ENCODE assay signal across 25 cellular contexts in the genomic region with DNA sequence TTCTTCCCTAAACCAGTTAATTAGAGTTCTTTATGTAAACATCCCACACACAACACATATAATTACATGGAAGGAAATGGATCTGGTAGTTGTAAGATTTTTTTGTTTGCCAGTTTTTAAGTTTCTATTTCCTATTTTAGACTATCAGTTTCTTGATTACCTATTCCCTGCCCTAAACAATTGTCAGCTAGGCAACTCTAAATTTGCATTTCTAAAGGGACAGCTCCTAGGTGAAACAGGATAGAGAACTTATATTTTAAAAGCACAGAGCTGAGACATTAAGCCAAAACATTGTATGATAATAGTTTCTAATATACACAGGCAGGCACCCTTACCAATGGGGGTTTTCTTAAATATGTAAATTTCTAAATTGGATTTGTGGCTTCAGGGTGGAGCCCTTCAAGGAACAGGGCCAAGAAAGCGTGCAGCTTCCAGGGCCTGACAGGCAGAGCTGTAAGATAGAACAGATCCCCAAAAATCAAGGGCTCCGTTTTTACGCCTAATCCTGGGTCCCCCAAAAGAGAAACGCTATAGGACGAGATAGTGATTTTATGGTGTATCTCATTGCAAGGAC. TPM values are rescaled to one million over a fixed set of nuclear protein-coding genes. Genes with fewer than 3 reads are reported as not detected.
A peak's percentile ranks its signal among the peaks of the same experiment; 100 is the strongest.
DNase-seq lines count a peak whose midpoint lies in the region; ATAC-seq and TF ChIP-seq lines count a peak whose summit lies in the region.
"Had no signal": no experiment of that assay in that cellular context is flagged by ENCODE, and none has a peak within 500 bp of the region (broad histone marks: within the 10 kb centered on the region; RNA-seq: fewer than 3 reads in every experiment).

No MANE protein-coding gene starts in this region.

- peaks cover 34% of the 10 kb centered on the region for H3K4me1 Mint-ChIP-seq in endodermal cell
- H3K4me1 Mint-ChIP-seq: B cell had no signal

- DNase-seq in NCI-H82 (lab: John Stamatoyannopoulos, UW) (peak; percentile 14), NCI-H82 treated with DMSO at 0.1 percent for 48 hours (lab: John Stamatoyannopoulos, UW; ENCODE audit: unreplicated experiment) (no peak), endodermal cell (no peak), prostate gland (ENCODE audit: low spot score) (no peak), AML-193 (lab: John Stamatoyannopoulos, UW) (no peak)
- DNase-seq: EL, GF-D8, GM23248, Kasumi-1, NCI-H1048, NCI-H1436, NCI-H1930, NCI-H2227 treated with DMSO at 0.1 percent for 48 hours, NCI-H510A treated with DMSO at 0.1 percent for 48 hours, NCI-H748 treated with DMSO at 0.1 percent for 48 hours, OCI-M1, SJCRH30, T-helper 9 cell had no signal

- H3K4me3 ChIP-seq in endodermal cell (ENCODE audit: low read length) (no peak overlapping the region), prostate gland (no peak overlapping the region)
- H3K4me3 ChIP-seq: GM23248, SJCRH30 had no signal

- no peak overlapping the region for H3K27ac Mint-ChIP-seq in endodermal cell
- H3K27ac Mint-ChIP-seq: B cell, CD14-positive monocyte had no signal

- H3K27me3 ChIP-seq in endodermal cell (ENCODE audit: control insufficient read depth, insufficient read depth, low read length, poor library complexity, severe bottlenecking): no peaks in the 10 kb centered on the region
- no peaks in the 10 kb centered on the region for H3K27me3 ChIP-seq in prostate gland (replicated peaks; ENCODE audit: insufficient read depth)
- H3K27me3 ChIP-seq: SJCRH30 had no signal

- H3K36me3 ChIP-seq in endodermal cell (ENCODE audit: control insufficient read depth, insufficient read depth, low read length) (no peaks in the 10 kb centered on the region), prostate gland (no peaks in the 10 kb centered on the region)
- H3K36me3 ChIP-seq: SJCRH30 had no signal

- H3K9me3 Mint-ChIP-seq in endodermal cell: no peaks in the 10 kb centered on the region

- H3K27ac ChIP-seq in endodermal cell (ENCODE audit: low read depth, low read length) (no peak overlapping the region), prostate gland (no peak overlapping the region)
- H3K27ac ChIP-seq: 22Rv1, GM23248, SJCRH30 had no signal

- peak; percentile 43 for ATAC-seq in HG02678 (IDR thresholded peaks at IDR 0.05; ENCODE audit: unreplicated experiment)
- peak; percentile 69 for ATAC-seq in HG03432 (IDR thresholded peaks at IDR 0.05; ENCODE audit: unreplicated experiment)
- no peak for ATAC-seq in HG03521 (IDR thresholded peaks at IDR 0.05; ENCODE audit: unreplicated experiment)
- ATAC-seq: HCT116 had no signal

- H3K9me3 ChIP-seq in endodermal cell (ENCODE audit: control insufficient read depth, low read length): no peaks in the 10 kb centered on the region
- H3K9me3 ChIP-seq in prostate gland: no peaks in the 10 kb centered on the region
- H3K9me3 ChIP-seq: SJCRH30 had no signal

- H3K4me1 ChIP-seq in endodermal cell (ENCODE audit: control insufficient read depth, insufficient read depth, low read length) (peaks cover 5% of the 10 kb centered on the region), prostate gland (replicated peaks) (no peaks in the 10 kb centered on the region)
- H3K4me1 ChIP-seq: SJCRH30 had no signal

- intact Hi-C loops in prostate gland (cut with DNase I): no loop called here

- WGBS in endodermal cell (ENCODE audit: insufficient coverage in 1 of 2, insufficient read length in 1 of 2), 2 experiments: 77 to 93% methylated on average over 3 to 5 of the region's 5 CpGs
- WGBS in prostate gland: 95% methylated on average over 5 of the region's 5 CpGs

- peaks cover 2% of the 10 kb centered on the region for H3K36me3 Mint-ChIP-seq in endodermal cell (ENCODE audit: low read depth)
- H3K36me3 Mint-ChIP-seq: CD14-positive monocyte had no signal

- H3K4me3 Mint-ChIP-seq in endodermal cell: no peak overlapping the region
- H3K4me3 Mint-ChIP-seq: B cell, CD14-positive monocyte had no signal

- peaks cover 31% of the 10 kb centered on the region for H3K27me3 Mint-ChIP-seq in endodermal cell (ENCODE audit: insufficient read depth)
- H3K27me3 Mint-ChIP-seq: B cell had no signal

- TF ChIP-seq POLR2A in prostate gland (IDR thresholded peaks at IDR 0.05): no peak

- no peak for TF ChIP-seq CTCF in endodermal cell (conservative IDR thresholded peaks at IDR 0.05)
- no peak for TF ChIP-seq CTCF in prostate gland (IDR thresholded peaks at IDR 0.05)

- no peak overlapping the region for H3K9ac ChIP-seq in endodermal cell (ENCODE audit: extremely low read depth, low read length, poor library complexity, severe bottlenecking)
- H3K9ac ChIP-seq: GM23248 had no signal

RNA-seq across cellular contexts. Expression of a gene that starts 8.9 kb away (rescaled TPM):
- total RNA-seq in endodermal cell (1 to 10 TPM; 1.0 to 1.2 TPM), prostate gland (1 to 10 TPM; 2.2 to 4.4 TPM)
- 0.46 TPM for polyA plus RNA-seq in endodermal cell (2013, experiment 1 of 2)
- polyA plus RNA-seq in endodermal cell (2013, experiment 2 of 2): 0.37 TPM
